10 cellular contexts compared by ENCODE assay signal in the genomic region with DNA sequence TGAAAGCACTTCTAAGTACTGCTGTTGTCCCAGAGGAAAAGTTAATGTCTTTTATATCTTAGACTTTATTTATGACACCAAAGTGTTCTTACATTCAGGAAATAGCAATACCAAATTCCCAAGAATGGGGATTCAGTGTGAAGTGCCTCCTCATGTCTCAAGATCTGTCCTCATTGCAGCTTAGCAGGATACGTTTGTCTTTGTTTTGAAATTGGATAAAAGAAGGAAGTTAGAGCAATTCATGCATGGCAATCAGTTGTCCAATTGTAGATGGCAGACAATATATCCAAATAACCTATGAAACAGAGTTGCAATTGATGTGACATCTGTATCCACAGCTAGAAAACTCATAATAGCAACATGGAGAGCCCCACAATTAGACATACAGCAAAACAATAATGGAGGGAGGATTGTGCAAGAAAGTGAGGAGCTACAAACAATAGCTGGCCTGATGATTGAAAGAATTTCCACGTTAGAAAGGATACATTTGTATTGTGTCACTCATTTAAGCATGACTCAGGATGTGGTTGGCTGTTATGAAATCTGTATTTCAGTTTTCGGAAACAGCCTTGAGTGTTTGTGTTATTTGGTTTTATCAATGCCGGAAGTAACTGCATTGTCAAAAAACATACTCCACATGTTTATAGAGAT.
A peak's percentile ranks its signal among the peaks of the same experiment; 100 is the strongest.
DNase-seq lines count a peak whose midpoint lies in the region; ATAC-seq and TF ChIP-seq lines count a peak whose summit lies in the region.
"Had no signal": no experiment of that assay in that cellular context is flagged by ENCODE, and none has a peak within 500 bp of the region (broad histone marks: within the 10 kb centered on the region; RNA-seq: fewer than 3 reads in every experiment).

No MANE protein-coding gene starts in this region.

- no peak for DNase-seq in CD4-positive, alpha-beta T cell
- DNase-seq in H4 (ENCODE audit: low spot score), result peak; percentile 40
- DNase-seq in PC-3, result peak; percentile 86
- peak; percentile 70 for DNase-seq in foreskin melanocyte
- DNase-seq in mesenteric fat pad (ENCODE audit: low spot score), result no peak
- no peak for DNase-seq in nucleus accumbens (lab: John Stamatoyannopoulos, UW)
- DNase-seq in SHP77 treated with DMSO at 0.1 percent for 48 hours (lab: John Stamatoyannopoulos, UW), result no peak
- no peak for DNase-seq in H7
- DNase-seq: NCI-H69 had no signal

- H3K36me3 ChIP-seq in PC-3 (ENCODE audit: low read depth, low read length) (no peaks in the 10 kb centered on the region), H7 (replicated peaks; ENCODE audit: control insufficient read depth, insufficient read depth, low read length) (no peaks in the 10 kb centered on the region)
- H3K36me3 ChIP-seq: prostate gland had no signal

- H3K27me3 ChIP-seq in CD4-positive, alpha-beta T cell (ENCODE audit: control insufficient read depth, insufficient read depth, low read length), result no peaks in the 10 kb centered on the region
- no peaks in the 10 kb centered on the region for H3K27me3 ChIP-seq in PC-3 (ENCODE audit: low read length)
- H3K27me3 ChIP-seq in H7 (ENCODE audit: control insufficient read depth, insufficient read depth, low read length), result no peaks in the 10 kb centered on the region

- no peak overlapping the region for H2AFZ ChIP-seq in PC-3 (ENCODE audit: low read length)

- CTCF ChIA-PET in CD4-positive, alpha-beta T cell (lab: Charles Lee), result no interaction called here
- CTCF ChIA-PET in PC-3 (lab: Charles Lee), result no interaction called here

- H3K4me3 ChIP-seq in PC-3 (ENCODE audit: low read length), result no peak overlapping the region
- H3K4me3 ChIP-seq in H7 (ENCODE audit: insufficient read depth, low read depth, low read length), result no peak overlapping the region
- H3K4me3 ChIP-seq: prostate gland had no signal

- H3K9ac ChIP-seq in PC-3 (ENCODE audit: low read length), result no peak overlapping the region

- no peak overlapping the region for H3K4me2 ChIP-seq in PC-3 (ENCODE audit: low read length)

- H3K27ac Mint-ChIP-seq in CD4-positive, alpha-beta T cell, result no peak overlapping the region

- no peak for TF ChIP-seq CTCF in CD4-positive, alpha-beta T cell (IDR thresholded peaks at IDR 0.05)
- no peak for TF ChIP-seq CTCF in PC-3 (conservative IDR thresholded peaks at IDR 0.05; ENCODE audit: low read depth, low read length)

- no peaks in the 10 kb centered on the region for H3K79me2 ChIP-seq in PC-3 (ENCODE audit: low read length)

- H3K36me3 Mint-ChIP-seq in CD4-positive, alpha-beta T cell (ENCODE audit: low read depth), result no peaks in the 10 kb centered on the region

- no peaks in the 10 kb centered on the region for H3K9me2 ChIP-seq in PC-3 (replicated peaks; ENCODE audit: low read length)

- peaks cover 19% of the 10 kb centered on the region for H3K4me1 ChIP-seq in PC-3 (ENCODE audit: insufficient read depth, low read length)
- H3K4me1 ChIP-seq: prostate gland had no signal

- H3K27ac ChIP-seq in CD4-positive, alpha-beta T cell (ENCODE audit: low read depth, low read length), result no peak overlapping the region
- no peak overlapping the region for H3K27ac ChIP-seq in PC-3 (ENCODE audit: low read length)
- H3K27ac ChIP-seq: prostate gland had no signal

- peaks cover 3% of the 10 kb centered on the region for H3K9me3 Mint-ChIP-seq in CD4-positive, alpha-beta T cell

- ATAC-seq in CD4-positive, alpha-beta T cell (ENCODE audit: poor library complexity), result peak; percentile 73
- ATAC-seq in PC-3, result peak; percentile 85

- peaks cover 10% of the 10 kb centered on the region for H3K4me1 Mint-ChIP-seq in CD4-positive, alpha-beta T cell (ENCODE audit: low read depth)

- intact Hi-C loops in CD4-positive, alpha-beta T cell (cut with DNase I, micrococcal nuclease), result no loop called here
- intact Hi-C loops in PC-3 (cut with micrococcal nuclease), result no loop called here

- H3K27me3 Mint-ChIP-seq in CD4-positive, alpha-beta T cell, result no peaks in the 10 kb centered on the region

- POLR2A ChIA-PET in CD4-positive, alpha-beta T cell (lab: Charles Lee), result interaction anchor here (2.2 kb wide), 1 partner anchor 234 kb away, joined by 11 read pairs; no protein-coding TSS in a partner anchor
- POLR2A ChIA-PET in PC-3 (lab: Charles Lee; ENCODE audit: unreplicated experiment), result interaction anchor here (0.6 kb wide), 1 partner anchor 32 kb away, joined by 4 read pairs; no protein-coding TSS in a partner anchor

- peaks cover 5% of the 10 kb centered on the region for H3F3A ChIP-seq in PC-3 (ENCODE audit: low read length, unreplicated experiment)

- BruUV-seq in PC-3 (replicated peaks; lab: Mats Ljungman, UMichigan), result no TSS peak

- H3K4me3 Mint-ChIP-seq in CD4-positive, alpha-beta T cell, result no peak overlapping the region

- H4K20me1 ChIP-seq in PC-3 (ENCODE audit: low read length), result no peaks in the 10 kb centered on the region

- no peaks in the 10 kb centered on the region for H3K9me3 ChIP-seq in CD4-positive, alpha-beta T cell (ENCODE audit: control insufficient read depth, low read length)
- no peaks in the 10 kb centered on the region for H3K9me3 ChIP-seq in PC-3 (ENCODE audit: low read length)
- H3K9me3 ChIP-seq: prostate gland had no signal

Comparison
In these comparisons a context has a peak if more than half of its experiments do, and no peak if none do; other contexts are left out.
1. DNase-seq: peak in H4 (single experiment), PC-3 (single experiment) and foreskin melanocyte (single experiment); none in CD4-positive, alpha-beta T cell (0 of 10), mesenteric fat pad (single experiment), nucleus accumbens (0 of 56), SHP77 treated with DMSO at 0.1 percent for 48 hours (single experiment) and H7 (single experiment).